12 cellular contexts compared by ENCODE assay signal in genomic region chr20:40339661-40340449, GRCh38.
DNase-seq lines count a peak whose midpoint lies in the region; ATAC-seq and TF ChIP-seq lines count a peak whose summit lies in the region.
"Had no signal": no experiment of that assay in that cellular context is flagged by ENCODE, and none has a peak within 500 bp of the region (broad histone marks: within the 10 kb centered on the region; RNA-seq: fewer than 3 reads in every experiment).

No MANE protein-coding gene starts in this region.

- DNase-seq in NOMO-1 treated with dmso at 0.1 percent for 144 hours (lab: John Stamatoyannopoulos, UW; ENCODE audit: unreplicated experiment) (peak; percentile 87), medulla oblongata (ENCODE audit: extremely low spot score) (peak; percentile 87), tibial artery (peak; percentile 67 to 77), RWPE1 (ENCODE audit: low spot score) (no peak), MG63 (no peak)
- no peak for DNase-seq in stimulated activated CD4-positive, alpha-beta T cell treated with anti-CD3 and anti-CD28 coated beads, Interleukin-2, amount 100 ng/mL, for 48 hours
- DNase-seq: activated CD4-positive, CD25-positive, alpha-beta regulatory T cell treated with anti-CD3 and anti-CD28 coated beads, Interleukin-2, amount 50 U/mL, for 72 hours; erythroblast; stimulated activated naive CD8-positive, alpha-beta T cell treated with anti-CD3 and anti-CD28 coated beads, Interleukin-15, Interleukin-2, amounts not matched to agents 100 U/mL and 50 U/mL, for 24 hours had no signal

- CTCF ChIA-PET in RWPE1 (lab: Yijun Ruan, JAX) = no interaction called here

- H3K27me3 ChIP-seq in tibial artery = no peaks in the 10 kb centered on the region
- H3K27me3 ChIP-seq in MG63 = peaks cover 4% of the 10 kb centered on the region; the same call in 1 of the 2 replicates

- H3K9me3 ChIP-seq in tibial artery (peaks cover 0 to 24% (median 12%) of the 10 kb centered on the region in 3 donors), MG63 (peaks cover 6% of the 10 kb centered on the region)
- H3K9me3 ChIP-seq: prostate gland had no signal

- H3K36me3 ChIP-seq in tibial artery = no peaks in the 10 kb centered on the region
- H3K36me3 ChIP-seq in MG63 = no peaks in the 10 kb centered on the region
- H3K36me3 ChIP-seq: prostate gland had no signal

- TF ChIP-seq CTCF in tibial artery (IDR thresholded peaks at IDR 0.05) = no peak
- no peak for TF ChIP-seq CTCF in RWPE1 (conservative IDR thresholded peaks at IDR 0.05; ENCODE audit: low read depth)

- H3K4me3 ChIP-seq in tibial artery (no peak overlapping the region), MG63 (no peak overlapping the region)
- H3K4me3 ChIP-seq: prostate gland had no signal

- H3K27ac ChIP-seq in tibial artery (no peak overlapping the region), RWPE1 (no peak overlapping the region)
- H3K27ac ChIP-seq: prostate gland had no signal

- peak; percentile 18 for ATAC-seq in esophagus mucosa
- no peak for ATAC-seq in GM18907 (IDR thresholded peaks at IDR 0.05; ENCODE audit: unreplicated experiment)
- ATAC-seq: stimulated activated naive CD8-positive, alpha-beta T cell treated with anti-CD3 and anti-CD28 coated beads, Interleukin-15, Interleukin-2, amounts not matched to agents 100 U/mL and 50 U/mL, for 24 hours had no signal

- intact Hi-C loops in tibial artery (cut with DNase I; ENCODE audit: low total_unique reads) = no loop called here

- no peaks in the 10 kb centered on the region for H3K4me1 ChIP-seq in tibial artery
- H3K4me1 ChIP-seq: prostate gland had no signal

- POLR2A ChIA-PET in RWPE1 (lab: Yijun Ruan, JAX; ENCODE audit: low non-redundant PET) = interaction anchor here (0.6 kb wide), 1 partner anchor 14 kb away, joined by 3 read pairs; no protein-coding TSS in a partner anchor

Comparison
In these comparisons a context has a peak if more than half of its experiments do, and no peak if none do; other contexts are left out.
1. DNase-seq: peak in NOMO-1 treated with dmso at 0.1 percent for 144 hours (single experiment), medulla oblongata (single experiment) and tibial artery (2 of 2); none in stimulated activated CD4-positive, alpha-beta T cell treated with anti-CD3 and anti-CD28 coated beads, Interleukin-2, amount 100 ng/mL, for 48 hours (0 of 2), RWPE1 (single experiment) and MG63 (single experiment).